16 cellular contexts compared by ENCODE assay signal in genomic region chr1:52657702-52658101, GRCh38. TPM values are rescaled to one million over a fixed set of nuclear protein-coding genes. Genes with fewer than 3 reads are reported as not detected.
DNase-seq lines count a peak whose midpoint lies in the region; ATAC-seq and TF ChIP-seq lines count a peak whose summit lies in the region.
"Had no signal": no experiment of that assay in that cellular context is flagged by ENCODE, and none has a peak within 500 bp of the region (broad histone marks: within the 10 kb centered on the region; RNA-seq: fewer than 3 reads in every experiment).

No MANE protein-coding gene starts in this region.

- peak overlapping the region; percentile 50 for H3K27ac Mint-ChIP-seq in activated naive CD8-positive, alpha-beta T cell
- H3K27ac Mint-ChIP-seq in activated naive CD8-positive, alpha-beta T cell treated with anti-CD3 and anti-CD28 coated beads, Interleukin-2, amount 50 U/mL, for 24 hours = no peak overlapping the region
- H3K27ac Mint-ChIP-seq in activated T-helper 17 cell treated with anti-CD3 and anti-CD28 coated beads, Interleukin-2, amount 50 U/mL, for 72 hours = peak overlapping the region; percentile 90
- H3K27ac Mint-ChIP-seq in naive thymus-derived CD8-positive, alpha-beta T cell = peak overlapping the region in 9 of 10 donors; percentile 15 to 84 (median 68)
- H3K27ac Mint-ChIP-seq in CD14-positive monocyte = no peak overlapping the region

- H3K4me1 Mint-ChIP-seq in activated naive CD8-positive, alpha-beta T cell (ENCODE audit: low read depth) = peaks cover 25% of the 10 kb centered on the region
- H3K4me1 Mint-ChIP-seq in activated naive CD8-positive, alpha-beta T cell treated with anti-CD3 and anti-CD28 coated beads, Interleukin-2, amount 50 U/mL, for 24 hours = peaks cover 39% of the 10 kb centered on the region
- peaks cover 17% of the 10 kb centered on the region for H3K4me1 Mint-ChIP-seq in activated T-helper 17 cell treated with anti-CD3 and anti-CD28 coated beads, Interleukin-2, amount 50 U/mL, for 72 hours
- peaks cover 10 to 35% (median 20%) of the 10 kb centered on the region in 4 donors for H3K4me1 Mint-ChIP-seq in naive thymus-derived CD8-positive, alpha-beta T cell
- H3K4me1 Mint-ChIP-seq in CD14-positive monocyte = peaks cover 11% of the 10 kb centered on the region

- no peak for ATAC-seq in activated naive CD8-positive, alpha-beta T cell treated with anti-CD3 and anti-CD28 coated beads, Interleukin-2, amount 50 U/mL, for 24 hours
- no peak for ATAC-seq in activated T-helper 17 cell treated with anti-CD3 and anti-CD28 coated beads, Interleukin-2, amount 50 U/mL, for 72 hours (replicated peaks)
- no peak for ATAC-seq in naive thymus-derived CD8-positive, alpha-beta T cell
- ATAC-seq in HG02981 (IDR thresholded peaks at IDR 0.05; ENCODE audit: unreplicated experiment) = no peak
- ATAC-seq: A549 had no signal

- no peaks in the 10 kb centered on the region for H3K9me3 Mint-ChIP-seq in activated naive CD8-positive, alpha-beta T cell (ENCODE audit: low read depth)
- H3K9me3 Mint-ChIP-seq in activated naive CD8-positive, alpha-beta T cell treated with anti-CD3 and anti-CD28 coated beads, Interleukin-2, amount 50 U/mL, for 24 hours = no peaks in the 10 kb centered on the region
- no peaks in the 10 kb centered on the region for H3K9me3 Mint-ChIP-seq in activated T-helper 17 cell treated with anti-CD3 and anti-CD28 coated beads, Interleukin-2, amount 50 U/mL, for 72 hours
- H3K9me3 Mint-ChIP-seq in naive thymus-derived CD8-positive, alpha-beta T cell = no peaks in the 10 kb centered on the region
- H3K9me3 Mint-ChIP-seq in CD14-positive monocyte = peaks cover 0 to 3% (median 0%) of the 10 kb centered on the region in 7 donors
- H3K9me3 Mint-ChIP-seq: IgD-negative memory B cell had no signal

- DNase-seq in activated naive CD8-positive, alpha-beta T cell treated with anti-CD3 and anti-CD28 coated beads, Interleukin-2, amount 50 U/mL, for 24 hours = no peak
- DNase-seq in naive thymus-derived CD8-positive, alpha-beta T cell = no peak
- DNase-seq in NCI-H510A (lab: John Stamatoyannopoulos, UW) (no peak), CD14-positive monocyte (ENCODE audit: low spot score) (no peak)
- DNase-seq: BE2C, Calu3, DMS 273 treated with DMSO at 0.1 percent for 48 hours, GM23248, H7 had no signal

- peaks cover 15% of the 10 kb centered on the region for H3K36me3 Mint-ChIP-seq in activated naive CD8-positive, alpha-beta T cell
- H3K36me3 Mint-ChIP-seq in activated naive CD8-positive, alpha-beta T cell treated with anti-CD3 and anti-CD28 coated beads, Interleukin-2, amount 50 U/mL, for 24 hours (ENCODE audit: low read depth) = peaks cover 10% of the 10 kb centered on the region
- H3K36me3 Mint-ChIP-seq in activated T-helper 17 cell treated with anti-CD3 and anti-CD28 coated beads, Interleukin-2, amount 50 U/mL, for 72 hours (ENCODE audit: low read depth) = peaks cover 23% of the 10 kb centered on the region
- peaks cover 6 to 60% (median 12%) of the 10 kb centered on the region in 3 donors for H3K36me3 Mint-ChIP-seq in naive thymus-derived CD8-positive, alpha-beta T cell
- peaks cover 0 to 3% of the 10 kb centered on the region in 2 donors for H3K36me3 Mint-ChIP-seq in CD14-positive monocyte

- no peak overlapping the region for H3K4me3 Mint-ChIP-seq in activated naive CD8-positive, alpha-beta T cell
- H3K4me3 Mint-ChIP-seq in activated naive CD8-positive, alpha-beta T cell treated with anti-CD3 and anti-CD28 coated beads, Interleukin-2, amount 50 U/mL, for 24 hours = no peak overlapping the region
- no peak overlapping the region for H3K4me3 Mint-ChIP-seq in activated T-helper 17 cell treated with anti-CD3 and anti-CD28 coated beads, Interleukin-2, amount 50 U/mL, for 72 hours
- no peak overlapping the region for H3K4me3 Mint-ChIP-seq in naive thymus-derived CD8-positive, alpha-beta T cell
- H3K4me3 Mint-ChIP-seq in CD14-positive monocyte = no peak overlapping the region

- intact Hi-C loops in CD14-positive monocyte (cut with micrococcal nuclease) = no loop called here

- H3K27me3 Mint-ChIP-seq in activated naive CD8-positive, alpha-beta T cell = no peaks in the 10 kb centered on the region
- H3K27me3 Mint-ChIP-seq in activated naive CD8-positive, alpha-beta T cell treated with anti-CD3 and anti-CD28 coated beads, Interleukin-2, amount 50 U/mL, for 24 hours = no peaks in the 10 kb centered on the region
- no peaks in the 10 kb centered on the region for H3K27me3 Mint-ChIP-seq in activated T-helper 17 cell treated with anti-CD3 and anti-CD28 coated beads, Interleukin-2, amount 50 U/mL, for 72 hours
- H3K27me3 Mint-ChIP-seq in naive thymus-derived CD8-positive, alpha-beta T cell = no peaks in the 10 kb centered on the region
- no peaks in the 10 kb centered on the region for H3K27me3 Mint-ChIP-seq in CD14-positive monocyte (ENCODE audit: low read depth in 3 of 3)
- H3K27me3 Mint-ChIP-seq: IgD-negative memory B cell had no signal

- no peak for TF ChIP-seq CTCF in CD14-positive monocyte (IDR thresholded peaks at IDR 0.05)

- POLR2A ChIA-PET in naive thymus-derived CD8-positive, alpha-beta T cell (lab: Charles Lee) = interaction anchor here (0.6 to 5.7 kb wide), 4 partner anchors 8 to 230 kb away, joined by 4 to 33 read pairs (median 7); partner anchors contain the start of genes SHISAL2A and TUT4

RNA-seq across cellular contexts. Expression of gene SHISAL2A, which starts 24.7 kb away (rescaled TPM):
- 1 to 10 TPM; 7.1 to 8.9 TPM for total RNA-seq in activated T-helper 17 cell treated with anti-CD3 and anti-CD28 coated beads, Interleukin-2, amount 50 U/mL, for 72 hours
- total RNA-seq in naive thymus-derived CD8-positive, alpha-beta T cell = 10 to 100 TPM; 83.4 to 89.0 TPM
- polyA plus RNA-seq in naive thymus-derived CD8-positive, alpha-beta T cell = 10 to 100 TPM in 1 of 3 donors, 1 to 10 TPM in 2; 7.1 to 12.1 (median 7.9) TPM
- under 1 TPM in 1 of 2 donors, not detected in 1; 0.28 TPM for polyA plus RNA-seq in CD14-positive monocyte
- total RNA-seq: Calu3, GM23248, HT1080 had no signal
- polyA plus RNA-seq: A549, AG04450, GM23248 had no signal

RNA-seq across cellular contexts. Expression of gene COA7, which starts 40.4 kb away (rescaled TPM):
- 10 to 100 TPM; 13.7 to 32.8 TPM for total RNA-seq in activated T-helper 17 cell treated with anti-CD3 and anti-CD28 coated beads, Interleukin-2, amount 50 U/mL, for 72 hours
- total RNA-seq in naive thymus-derived CD8-positive, alpha-beta T cell = 1 to 10 TPM; 2.4 to 3.0 TPM
- 1 to 10 TPM; 3.1 to 4.2 (median 3.9) TPM for polyA plus RNA-seq in naive thymus-derived CD8-positive, alpha-beta T cell
- 1 to 10 TPM; 6.2 to 8.5 TPM for polyA plus RNA-seq in CD14-positive monocyte

RNA-seq across cellular contexts. Expression of gene GPX7, which starts 55.5 kb away (rescaled TPM):
- 10 to 100 TPM; 14.0 to 20.5 TPM for total RNA-seq in activated T-helper 17 cell treated with anti-CD3 and anti-CD28 coated beads, Interleukin-2, amount 50 U/mL, for 72 hours
- 10 to 100 TPM; 25.0 to 30.4 TPM for total RNA-seq in naive thymus-derived CD8-positive, alpha-beta T cell
- polyA plus RNA-seq in naive thymus-derived CD8-positive, alpha-beta T cell = 10 to 100 TPM; 30.2 to 34.5 (median 30.3) TPM
- 1 to 10 TPM; 2.9 to 3.3 TPM for polyA plus RNA-seq in CD14-positive monocyte
- total RNA-seq: Calu3, HT1080 had no signal
- polyA plus RNA-seq: A549 had no signal

Comparison
In these comparisons a context has a peak if more than half of its experiments do, and no peak if none do; other contexts are left out.
1. H3K27ac Mint-ChIP-seq: peak in activated naive CD8-positive, alpha-beta T cell (single experiment), activated T-helper 17 cell treated with anti-CD3 and anti-CD28 coated beads, Interleukin-2, amount 50 U/mL, for 72 hours (single experiment) and naive thymus-derived CD8-positive, alpha-beta T cell (9 of 10); none in activated naive CD8-positive, alpha-beta T cell treated with anti-CD3 and anti-CD28 coated beads, Interleukin-2, amount 50 U/mL, for 24 hours (single experiment) and CD14-positive monocyte (0 of 7).
2. RNA of gene SHISAL2A, which starts 24.7 kb away (total RNA-seq): 83.4 to 89.0 TPM in naive thymus-derived CD8-positive, alpha-beta T cell; 7.1 to 8.9 TPM in activated T-helper 17 cell treated with anti-CD3 and anti-CD28 coated beads, Interleukin-2, amount 50 U/mL, for 72 hours; every median in the first group is over 4 times any median in the second.